In the genomic region with DNA sequence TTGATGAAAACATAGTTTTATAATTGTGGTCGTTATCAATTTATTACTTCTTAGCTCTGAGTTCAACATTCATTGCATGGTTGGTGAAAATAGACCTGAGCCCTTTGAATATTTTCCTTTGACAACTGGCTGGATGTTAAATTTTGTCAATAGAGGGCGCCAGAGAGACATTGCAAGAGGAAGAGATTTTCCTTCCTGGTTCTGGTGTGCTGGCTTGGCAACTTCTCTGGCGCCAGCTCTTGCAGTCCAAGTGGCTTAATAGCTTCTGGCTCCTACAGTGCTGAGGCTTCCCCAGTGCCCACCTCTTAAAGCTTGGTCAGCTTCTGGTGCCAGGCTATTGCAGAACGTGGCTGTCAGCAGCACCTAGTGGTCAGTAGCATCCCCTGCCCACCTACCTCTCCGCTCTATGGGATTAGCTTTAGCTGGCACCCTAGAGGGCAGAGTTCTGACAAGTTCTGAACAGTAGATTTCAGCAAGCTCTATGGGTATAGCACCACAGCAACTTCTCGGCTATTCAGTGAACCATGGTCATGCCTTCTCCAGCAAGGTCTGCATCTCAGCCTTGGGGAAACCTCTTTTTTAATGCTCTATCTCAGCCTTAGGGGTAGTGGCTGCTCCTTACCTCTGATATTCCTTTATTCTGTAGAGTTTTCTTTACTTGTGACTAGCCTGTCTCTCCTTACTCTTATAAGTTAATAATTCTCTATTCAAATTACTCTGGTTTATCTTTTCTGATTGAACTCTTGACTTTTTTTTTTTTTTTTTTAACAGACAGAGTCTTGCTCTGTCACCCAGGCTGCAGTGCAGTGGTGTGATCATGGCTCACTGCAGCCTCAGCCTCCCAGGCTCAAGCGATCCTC, we compare ENCODE assay signal across 9 cellular contexts. TPM values are rescaled to one million over a fixed set of nuclear protein-coding genes. Genes with fewer than 3 reads are reported as not detected.
DNase-seq lines count a peak whose midpoint lies in the region; ATAC-seq and TF ChIP-seq lines count a peak whose summit lies in the region.
"Had no signal": no experiment of that assay in that cellular context is flagged by ENCODE, and none has a peak within 500 bp of the region (broad histone marks: within the 10 kb centered on the region; RNA-seq: fewer than 3 reads in every experiment).

No MANE protein-coding gene starts in this region.

- no peak overlapping the region for H3K4me3 Mint-ChIP-seq in T-helper 17 cell
- H3K4me3 Mint-ChIP-seq: dendritic cell treated with granulocyte-macrophage colony-stimulating factor and Interleukin-4, amounts not matched to agents 40 ng/mL and 50 ng/mL, for 4 days had no signal

- no peaks in the 10 kb centered on the region for H3K27me3 Mint-ChIP-seq in T-helper 17 cell
- H3K27me3 Mint-ChIP-seq: dendritic cell treated with granulocyte-macrophage colony-stimulating factor and Interleukin-4, amounts not matched to agents 40 ng/mL and 50 ng/mL, for 4 days had no signal

- intact Hi-C loops in left ventricle myocardium inferior (cut with micrococcal nuclease) = loop anchor here (2.0 to 10.0 kb wide), 3 partner anchors 55 to 195 kb away; partner anchors contain the start of gene ACER3

- H3K27ac ChIP-seq in left ventricle myocardium inferior (replicated peaks) = no peak overlapping the region

- peak; percentile 88 for DNase-seq in DMS 273 (lab: John Stamatoyannopoulos, UW; ENCODE audit: unreplicated experiment)
- peak; percentile 72 to 84 for DNase-seq in HAP-1 (ENCODE audit: low spot score in 2 of 2)
- peak; percentile 41 to 76 for DNase-seq in NCI-H187 (lab: John Stamatoyannopoulos, UW)
- peak; percentile 12 to 36 (median 15) for DNase-seq in T-helper 17 cell
- DNase-seq in amygdala (lab: John Stamatoyannopoulos, UW) = peak in 50 of 56 donors; percentile 8 to 86 (median 40)
- peak; percentile 61 for DNase-seq in left ventricle myocardium inferior
- DNase-seq in putamen (ENCODE audit: low spot score) = peak; percentile 87

- no peaks in the 10 kb centered on the region for H3K4me1 ChIP-seq in HAP-1
- peaks cover 18% of the 10 kb centered on the region for H3K4me1 ChIP-seq in left ventricle myocardium inferior

- H3K36me3 ChIP-seq in HAP-1 (replicated peaks) = no peaks in the 10 kb centered on the region
- H3K36me3 ChIP-seq in left ventricle myocardium inferior = no peaks in the 10 kb centered on the region

- H3K4me1 Mint-ChIP-seq in T-helper 17 cell = peaks cover 4% of the 10 kb centered on the region

- ATAC-seq in T-helper 17 cell (peak; percentile 77), GM19395 (IDR thresholded peaks at IDR 0.05; ENCODE audit: unreplicated experiment) (no peak)

- in situ Hi-C loops in HAP-1 (cut with MboI; ENCODE audit: low sequenced_read_pairs) = loop anchor here (10.0 kb wide), 2 partner anchors 115 to 185 kb away; no protein-coding TSS in a partner anchor

- no peak overlapping the region for H3K27ac Mint-ChIP-seq in T-helper 17 cell
- H3K27ac Mint-ChIP-seq: dendritic cell treated with granulocyte-macrophage colony-stimulating factor and Interleukin-4, amounts not matched to agents 40 ng/mL and 50 ng/mL, for 4 days had no signal

- no peaks in the 10 kb centered on the region for H3K27me3 ChIP-seq in HAP-1 (ENCODE audit: low read depth)
- H3K27me3 ChIP-seq in left ventricle myocardium inferior (ENCODE audit: low read depth) = no peaks in the 10 kb centered on the region

- TF ChIP-seq CTCF in left ventricle myocardium inferior (IDR thresholded peaks at IDR 0.05; ENCODE audit: borderline replicate concordance) = peak; percentile 94

- H3K4me3 ChIP-seq in HAP-1 = no peak overlapping the region
- peak overlapping the region; percentile 20 for H3K4me3 ChIP-seq in left ventricle myocardium inferior

- H3K9me3 ChIP-seq in HAP-1 (no peaks in the 10 kb centered on the region), T-helper 17 cell (ENCODE audit: control insufficient read depth, low read length, poor library complexity, severe bottlenecking) (no peaks in the 10 kb centered on the region), left ventricle myocardium inferior (replicated peaks) (no peaks in the 10 kb centered on the region)

- no peaks in the 10 kb centered on the region for H3K36me3 Mint-ChIP-seq in T-helper 17 cell (ENCODE audit: low read depth)

RNA-seq across cellular contexts. Expression of gene ACER3, which starts 59.4 kb away (rescaled TPM):
- total RNA-seq in T-helper 17 cell = 10 to 100 TPM in 1 of 2 donors, 1 to 10 TPM in 1; 7.6 to 10.2 TPM
- 8.5 TPM for total RNA-seq in left ventricle myocardium inferior

Comparison
In these comparisons a context has a peak if more than half of its experiments do, and no peak if none do; other contexts are left out.
1. DNase-seq: peak in every context shown above with its lines; median percentile 88 in DMS 273; 87 in putamen; 78 in HAP-1; 61 in left ventricle myocardium inferior; 58 in NCI-H187; 40 in amygdala; 15 in T-helper 17 cell.